1 cellular context compared by ENCODE assay signal in the genomic region with DNA sequence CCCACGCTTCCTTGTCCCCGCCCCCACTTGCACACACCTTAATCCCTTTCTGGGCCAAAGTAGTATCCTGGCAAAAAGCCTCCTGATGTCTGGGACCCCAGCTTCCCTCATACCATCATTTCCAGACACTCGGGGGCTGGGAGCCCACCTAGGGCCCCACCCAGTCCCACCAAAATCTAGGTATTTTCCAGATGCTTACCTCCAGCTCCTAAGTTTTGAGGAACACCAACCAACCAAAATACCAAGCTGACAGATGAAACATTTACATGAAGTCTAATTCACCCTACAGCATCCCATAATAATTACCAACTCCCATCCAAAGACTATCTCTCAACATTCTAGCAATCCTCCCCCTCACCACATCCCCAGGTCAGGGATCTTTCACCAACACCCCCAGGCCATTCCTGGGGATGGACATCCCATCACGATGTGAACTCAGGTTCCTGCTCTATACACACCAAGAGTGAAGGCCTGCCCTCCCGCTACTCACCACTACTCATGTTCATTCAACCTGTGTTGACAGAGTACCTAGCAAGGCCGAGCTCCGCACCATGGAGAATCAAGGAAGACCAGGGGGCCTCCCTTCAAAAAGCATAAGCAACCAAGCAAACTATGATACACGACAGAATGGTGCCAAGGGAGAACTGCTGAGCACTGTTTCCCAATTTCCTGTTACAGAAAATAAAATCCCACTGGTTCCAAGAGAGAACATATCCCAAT.
TF ChIP-seq lines count a peak whose summit lies in the region.

No MANE protein-coding gene starts in this region.

TF ChIP-seq in H1, 55 proteins besides CTCF, POLR2A, EP300 and RAD21:
- TF ChIP-seq ZNF274 (IDR thresholded peaks at IDR 0.05; ENCODE audit: borderline replicate concordance, extremely low read depth, low read length) = no peak
- TF ChIP-seq CTBP2 (IDR thresholded peaks at IDR 0.05; ENCODE audit: borderline replicate concordance, insufficient read depth, insufficient read length, low read length) = no peak
- TF ChIP-seq KDM4A (IDR thresholded peaks at IDR 0.05; ENCODE audit: low read depth, low read length, severe bottlenecking) = no peak
- TF ChIP-seq TCF12 (IDR thresholded peaks at IDR 0.05; ENCODE audit: low read depth, low read length) = no peak
- no peak for TF ChIP-seq KDM1A (IDR thresholded peaks at IDR 0.05; ENCODE audit: borderline replicate concordance, low read length)
- TF ChIP-seq, protein P1, sequence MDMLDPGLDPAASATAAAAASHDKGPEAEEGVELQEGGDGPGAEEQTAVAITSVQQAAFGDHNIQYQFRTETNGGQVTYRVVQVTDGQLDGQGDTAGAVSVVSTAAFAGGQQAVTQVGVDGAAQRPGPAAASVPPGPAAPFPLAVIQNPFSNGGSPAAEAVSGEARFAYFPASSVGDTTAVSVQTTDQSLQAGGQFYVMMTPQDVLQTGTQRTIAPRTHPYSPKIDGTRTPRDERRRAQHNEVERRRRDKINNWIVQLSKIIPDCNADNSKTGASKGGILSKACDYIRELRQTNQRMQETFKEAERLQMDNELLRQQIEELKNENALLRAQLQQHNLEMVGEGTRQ (IDR thresholded peaks at IDR 0.05; ENCODE audit: low read length) = no peak
- TF ChIP-seq POLR2AphosphoS5 (IDR thresholded peaks at IDR 0.05; ENCODE audit: low read depth, low read length) = no peak
- TF ChIP-seq GTF2F1 (IDR thresholded peaks at IDR 0.05; ENCODE audit: borderline replicate concordance, low read depth, low read length) = no peak
- TF ChIP-seq HDAC6 (IDR thresholded peaks at IDR 0.05; ENCODE audit: low read depth, low read length) = no peak
- TF ChIP-seq, protein P2, sequence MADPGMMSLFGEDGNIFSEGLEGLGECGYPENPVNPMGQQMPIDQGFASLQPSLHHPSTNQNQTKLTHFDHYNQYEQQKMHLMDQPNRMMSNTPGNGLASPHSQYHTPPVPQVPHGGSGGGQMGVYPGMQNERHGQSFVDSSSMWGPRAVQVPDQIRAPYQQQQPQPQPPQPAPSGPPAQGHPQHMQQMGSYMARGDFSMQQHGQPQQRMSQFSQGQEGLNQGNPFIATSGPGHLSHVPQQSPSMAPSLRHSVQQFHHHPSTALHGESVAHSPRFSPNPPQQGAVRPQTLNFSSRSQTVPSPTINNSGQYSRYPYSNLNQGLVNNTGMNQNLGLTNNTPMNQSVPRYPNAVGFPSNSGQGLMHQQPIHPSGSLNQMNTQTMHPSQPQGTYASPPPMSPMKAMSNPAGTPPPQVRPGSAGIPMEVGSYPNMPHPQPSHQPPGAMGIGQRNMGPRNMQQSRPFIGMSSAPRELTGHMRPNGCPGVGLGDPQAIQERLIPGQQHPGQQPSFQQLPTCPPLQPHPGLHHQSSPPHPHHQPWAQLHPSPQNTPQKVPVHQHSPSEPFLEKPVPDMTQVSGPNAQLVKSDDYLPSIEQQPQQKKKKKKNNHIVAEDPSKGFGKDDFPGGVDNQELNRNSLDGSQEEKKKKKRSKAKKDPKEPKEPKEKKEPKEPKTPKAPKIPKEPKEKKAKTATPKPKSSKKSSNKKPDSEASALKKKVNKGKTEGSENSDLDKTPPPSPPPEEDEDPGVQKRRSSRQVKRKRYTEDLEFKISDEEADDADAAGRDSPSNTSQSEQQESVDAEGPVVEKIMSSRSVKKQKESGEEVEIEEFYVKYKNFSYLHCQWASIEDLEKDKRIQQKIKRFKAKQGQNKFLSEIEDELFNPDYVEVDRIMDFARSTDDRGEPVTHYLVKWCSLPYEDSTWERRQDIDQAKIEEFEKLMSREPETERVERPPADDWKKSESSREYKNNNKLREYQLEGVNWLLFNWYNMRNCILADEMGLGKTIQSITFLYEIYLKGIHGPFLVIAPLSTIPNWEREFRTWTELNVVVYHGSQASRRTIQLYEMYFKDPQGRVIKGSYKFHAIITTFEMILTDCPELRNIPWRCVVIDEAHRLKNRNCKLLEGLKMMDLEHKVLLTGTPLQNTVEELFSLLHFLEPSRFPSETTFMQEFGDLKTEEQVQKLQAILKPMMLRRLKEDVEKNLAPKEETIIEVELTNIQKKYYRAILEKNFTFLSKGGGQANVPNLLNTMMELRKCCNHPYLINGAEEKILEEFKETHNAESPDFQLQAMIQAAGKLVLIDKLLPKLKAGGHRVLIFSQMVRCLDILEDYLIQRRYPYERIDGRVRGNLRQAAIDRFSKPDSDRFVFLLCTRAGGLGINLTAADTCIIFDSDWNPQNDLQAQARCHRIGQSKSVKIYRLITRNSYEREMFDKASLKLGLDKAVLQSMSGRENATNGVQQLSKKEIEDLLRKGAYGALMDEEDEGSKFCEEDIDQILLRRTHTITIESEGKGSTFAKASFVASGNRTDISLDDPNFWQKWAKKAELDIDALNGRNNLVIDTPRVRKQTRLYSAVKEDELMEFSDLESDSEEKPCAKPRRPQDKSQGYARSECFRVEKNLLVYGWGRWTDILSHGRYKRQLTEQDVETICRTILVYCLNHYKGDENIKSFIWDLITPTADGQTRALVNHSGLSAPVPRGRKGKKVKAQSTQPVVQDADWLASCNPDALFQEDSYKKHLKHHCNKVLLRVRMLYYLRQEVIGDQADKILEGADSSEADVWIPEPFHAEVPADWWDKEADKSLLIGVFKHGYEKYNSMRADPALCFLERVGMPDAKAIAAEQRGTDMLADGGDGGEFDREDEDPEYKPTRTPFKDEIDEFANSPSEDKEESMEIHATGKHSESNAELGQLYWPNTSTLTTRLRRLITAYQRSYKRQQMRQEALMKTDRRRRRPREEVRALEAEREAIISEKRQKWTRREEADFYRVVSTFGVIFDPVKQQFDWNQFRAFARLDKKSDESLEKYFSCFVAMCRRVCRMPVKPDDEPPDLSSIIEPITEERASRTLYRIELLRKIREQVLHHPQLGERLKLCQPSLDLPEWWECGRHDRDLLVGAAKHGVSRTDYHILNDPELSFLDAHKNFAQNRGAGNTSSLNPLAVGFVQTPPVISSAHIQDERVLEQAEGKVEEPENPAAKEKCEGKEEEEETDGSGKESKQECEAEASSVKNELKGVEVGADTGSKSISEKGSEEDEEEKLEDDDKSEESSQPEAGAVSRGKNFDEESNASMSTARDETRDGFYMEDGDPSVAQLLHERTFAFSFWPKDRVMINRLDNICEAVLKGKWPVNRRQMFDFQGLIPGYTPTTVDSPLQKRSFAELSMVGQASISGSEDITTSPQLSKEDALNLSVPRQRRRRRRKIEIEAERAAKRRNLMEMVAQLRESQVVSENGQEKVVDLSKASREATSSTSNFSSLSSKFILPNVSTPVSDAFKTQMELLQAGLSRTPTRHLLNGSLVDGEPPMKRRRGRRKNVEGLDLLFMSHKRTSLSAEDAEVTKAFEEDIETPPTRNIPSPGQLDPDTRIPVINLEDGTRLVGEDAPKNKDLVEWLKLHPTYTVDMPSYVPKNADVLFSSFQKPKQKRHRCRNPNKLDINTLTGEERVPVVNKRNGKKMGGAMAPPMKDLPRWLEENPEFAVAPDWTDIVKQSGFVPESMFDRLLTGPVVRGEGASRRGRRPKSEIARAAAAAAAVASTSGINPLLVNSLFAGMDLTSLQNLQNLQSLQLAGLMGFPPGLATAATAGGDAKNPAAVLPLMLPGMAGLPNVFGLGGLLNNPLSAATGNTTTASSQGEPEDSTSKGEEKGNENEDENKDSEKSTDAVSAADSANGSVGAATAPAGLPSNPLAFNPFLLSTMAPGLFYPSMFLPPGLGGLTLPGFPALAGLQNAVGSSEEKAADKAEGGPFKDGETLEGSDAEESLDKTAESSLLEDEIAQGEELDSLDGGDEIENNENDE (IDR thresholded peaks at IDR 0.05; ENCODE audit: insufficient replicate concordance, low read length) = no peak
- no peak for TF ChIP-seq POU5F1 (IDR thresholded peaks at IDR 0.05; ENCODE audit: low read depth, low read length)
- TF ChIP-seq SP2 (IDR thresholded peaks at IDR 0.05; ENCODE audit: low read length) = no peak
- no peak for TF ChIP-seq SAP30 (IDR thresholded peaks at IDR 0.05; ENCODE audit: insufficient read depth, insufficient replicate concordance, low read length)
